Comparison of ENCODE assay signal across 13 cellular contexts in genomic region chr3:58044656-58045055, GRCh38. TPM values are rescaled to one million over a fixed set of nuclear protein-coding genes. Genes with fewer than 3 reads are reported as not detected.
DNase-seq lines count a peak whose midpoint lies in the region; ATAC-seq, FAIRE-seq and TF ChIP-seq lines count a peak whose summit lies in the region.
"Had no signal": no experiment of that assay in that cellular context is flagged by ENCODE, and none has a peak within 500 bp of the region (broad histone marks: within the 10 kb centered on the region; RNA-seq: fewer than 3 reads in every experiment).

No MANE protein-coding gene starts in this region.

- H3K4me1 Mint-ChIP-seq in progenitor cell of endocrine pancreas (ENCODE audit: low read depth): peaks cover 34% of the 10 kb centered on the region

- H3K36me3 ChIP-seq in BLaER1 (no peaks in the 10 kb centered on the region), pancreas (no peaks in the 10 kb centered on the region)
- H3K36me3 ChIP-seq: spleen had no signal

- peak overlapping the region; percentile 86 for H3K27ac Mint-ChIP-seq in progenitor cell of endocrine pancreas
- H3K27ac Mint-ChIP-seq: memory B cell had no signal

- H3K27me3 ChIP-seq in BLaER1 (no peaks in the 10 kb centered on the region), pancreas (no peaks in the 10 kb centered on the region)
- H3K27me3 ChIP-seq: spleen had no signal

- peaks cover 22% of the 10 kb centered on the region for H4K20me1 ChIP-seq in BLaER1

- FAIRE-seq in pancreas (lab: Jason Lieb, UNC): no peak

- ATAC-seq in pancreas (no peak), HG03108 (IDR thresholded peaks at IDR 0.05; ENCODE audit: unreplicated experiment) (no peak)

- no peak overlapping the region for H3K9ac ChIP-seq in BLaER1

- no peaks in the 10 kb centered on the region for H3K27me3 Mint-ChIP-seq in progenitor cell of endocrine pancreas
- H3K27me3 Mint-ChIP-seq: memory B cell had no signal

- peak overlapping the region; percentile 80 for H3K27ac ChIP-seq in BLaER1
- peak overlapping the region in 2 of 4 donors; percentile 23 to 53 for H3K27ac ChIP-seq in pancreas
- H3K27ac ChIP-seq: SK-N-MC had no signal

- H3K4me2 ChIP-seq in BLaER1: peak overlapping the region; percentile 75

- H3K4me1 ChIP-seq in BLaER1 (peaks cover 74% of the 10 kb centered on the region), pancreas (peaks cover 12 to 46% (median 26%) of the 10 kb centered on the region in 3 donors)

- H3K4me3 ChIP-seq in BLaER1 (no peak overlapping the region), fibroblast of mammary gland (ENCODE audit: control insufficient read depth, low read depth, low read length) (no peak overlapping the region), pancreas (no peak overlapping the region)
- H3K4me3 ChIP-seq: SK-N-MC, spleen had no signal

- TF ChIP-seq CTCF in fibroblast of mammary gland (conservative IDR thresholded peaks at IDR 0.05; ENCODE audit: control insufficient read depth, insufficient read depth, low read depth, low read length) (no peak), progenitor cell of endocrine pancreas (IDR thresholded peaks at IDR 0.05; ENCODE audit: unreplicated experiment) (no peak), pancreas (IDR thresholded peaks at IDR 0.05) (no peak)

- DNase-seq in RKO (ENCODE audit: low spot score) (peak; percentile 28), fibroblast of mammary gland (ENCODE audit: low read depth) (peak; percentile 69), progenitor cell of endocrine pancreas (ENCODE audit: low spot score, unreplicated experiment) (no peak), pancreas (no peak), nucleus accumbens (lab: John Stamatoyannopoulos, UW) (no peak), NCI-H774 (lab: John Stamatoyannopoulos, UW) (no peak)
- DNase-seq: NCI-H446 treated with DMSO at 0.1 percent for 48 hours, spleen had no signal

- no peak overlapping the region for H3K4me3 Mint-ChIP-seq in progenitor cell of endocrine pancreas (ENCODE audit: low read depth)
- H3K4me3 Mint-ChIP-seq: brain, memory B cell had no signal

- no peaks in the 10 kb centered on the region for H3K9me3 Mint-ChIP-seq in progenitor cell of endocrine pancreas (ENCODE audit: low read depth)
- H3K9me3 Mint-ChIP-seq: brain, memory B cell had no signal

- H3K36me3 Mint-ChIP-seq in progenitor cell of endocrine pancreas (ENCODE audit: insufficient read depth): no peaks in the 10 kb centered on the region
- H3K36me3 Mint-ChIP-seq: brain had no signal

- intact Hi-C loops in pancreas (cut with DNase I): no loop called here

- H3K9me3 ChIP-seq in BLaER1 (no peaks in the 10 kb centered on the region), pancreas (no peaks in the 10 kb centered on the region)
- H3K9me3 ChIP-seq: spleen had no signal

- WGBS in pancreas, 2 donors: 61 to 67% methylated on average over 3 of the region's 3 CpGs

RNA-seq across cellular contexts. Expression of gene FLNB, which starts 36.4 kb away (rescaled TPM):
- total RNA-seq in progenitor cell of endocrine pancreas (103 and 112 TPM in 2 replicates), pancreas (100 to 1,000 TPM in 2 of 6 donors, 10 to 100 TPM in 4; 85.2 to 109 (median 98.3) TPM)
- polyA plus RNA-seq in pancreas: 100 to 1,000 TPM; 104 to 152 TPM

Comparison
In these comparisons a context has a peak if more than half of its experiments do, and no peak if none do; other contexts are left out.
1. DNase-seq: peak in RKO (single experiment) and fibroblast of mammary gland (single experiment); none in progenitor cell of endocrine pancreas (single experiment), pancreas (0 of 6), nucleus accumbens (0 of 56) and NCI-H774 (single experiment).